In genomic region chr14:79318371-79318770, GRCh38 we compare ENCODE assay signal across 2 cellular contexts.
TF ChIP-seq lines count a peak whose summit lies in the region.

No MANE protein-coding gene starts in this region.

TF ChIP-seq in SK-N-SH, 30 proteins besides CTCF, POLR2A, EP300 and RAD21 (continued from another document):
- no peak for TF ChIP-seq REST (IDR thresholded peaks at IDR 0.05; ENCODE audit: low read depth, low read length)
- no peak for TF ChIP-seq ELF1 (IDR thresholded peaks at IDR 0.05)
- no peak for TF ChIP-seq RXRA (IDR thresholded peaks at IDR 0.05; ENCODE audit: borderline replicate concordance, low read depth)
- TF ChIP-seq ZBTB33 (IDR thresholded peaks at IDR 0.05; ENCODE audit: borderline replicate concordance, low read depth) = no peak
- TF ChIP-seq YY1 (IDR thresholded peaks at IDR 0.05; ENCODE audit: low read depth) = no peak
- TF ChIP-seq EZH2phosphoT487 (IDR thresholded peaks at IDR 0.05; ENCODE audit: borderline replicate concordance, low read depth) = no peak
- TF ChIP-seq POLR2AphosphoS5 (IDR thresholded peaks at IDR 0.05; ENCODE audit: low read depth, low read length) = no peak
TF ChIP-seq in SK-N-SH: peak in this region for 0.

TF ChIP-seq in SK-N-SH treated with all-trans-retinoic acid at 6 μM for 48 hours, 23 proteins besides CTCF, POLR2A, EP300 and RAD21 (continued from another document):
- no peak for TF ChIP-seq CSDC2 (CRISPR knock-in tag; IDR thresholded peaks at IDR 0.05)
- TF ChIP-seq POU6F1 (CRISPR knock-in tag; IDR thresholded peaks at IDR 0.05; ENCODE audit: borderline replicate concordance, low read depth) = no peak
- TF ChIP-seq ISL1 (CRISPR knock-in tag; IDR thresholded peaks at IDR 0.05) = no peak
- TF ChIP-seq TOX (CRISPR knock-in tag; IDR thresholded peaks at IDR 0.05; ENCODE audit: borderline replicate concordance) = no peak
- no peak for TF ChIP-seq ZC3H10 (CRISPR knock-in tag; IDR thresholded peaks at IDR 0.05)
- no peak for TF ChIP-seq OSR1 (CRISPR knock-in tag; IDR thresholded peaks at IDR 0.05)
- no peak for TF ChIP-seq SNAI2 (CRISPR knock-in tag; IDR thresholded peaks at IDR 0.05)
- TF ChIP-seq ZFP3 (CRISPR knock-in tag; IDR thresholded peaks at IDR 0.05) = no peak
- TF ChIP-seq CSRNP3 (CRISPR knock-in tag; IDR thresholded peaks at IDR 0.05) = no peak
- no peak for TF ChIP-seq ESRRG (CRISPR knock-in tag; IDR thresholded peaks at IDR 0.05)
